ENCODE assay signal across 2 cellular contexts in genomic region chr10:20093600-20093999, GRCh38.
TF ChIP-seq lines count a peak whose summit lies in the region.

No MANE protein-coding gene starts in this region.

TF ChIP-seq in HepG2, 621 proteins besides CTCF, POLR2A, EP300 and RAD21 (continued from another document):
- TF ChIP-seq LBX2 (CRISPR knock-in tag; IDR thresholded peaks at IDR 0.05; ENCODE audit: borderline replicate concordance) (no peak), CBX1 (IDR thresholded peaks at IDR 0.05; ENCODE audit: low read depth) (no peak), ARNTL (CRISPR knock-in tag; IDR thresholded peaks at IDR 0.05) (no peak), GABPA (IDR thresholded peaks at IDR 0.05; ENCODE audit: low read depth, low read length) (no peak), GABPA (CRISPR knock-in tag; IDR thresholded peaks at IDR 0.05; ENCODE audit: low read depth) (no peak), ZNF510 (CRISPR knock-in tag; IDR thresholded peaks at IDR 0.05; ENCODE audit: low read depth) (no peak), NRL (CRISPR knock-in tag; IDR thresholded peaks at IDR 0.05; ENCODE audit: borderline replicate concordance) (no peak)
- TF ChIP-seq, protein P1, sequence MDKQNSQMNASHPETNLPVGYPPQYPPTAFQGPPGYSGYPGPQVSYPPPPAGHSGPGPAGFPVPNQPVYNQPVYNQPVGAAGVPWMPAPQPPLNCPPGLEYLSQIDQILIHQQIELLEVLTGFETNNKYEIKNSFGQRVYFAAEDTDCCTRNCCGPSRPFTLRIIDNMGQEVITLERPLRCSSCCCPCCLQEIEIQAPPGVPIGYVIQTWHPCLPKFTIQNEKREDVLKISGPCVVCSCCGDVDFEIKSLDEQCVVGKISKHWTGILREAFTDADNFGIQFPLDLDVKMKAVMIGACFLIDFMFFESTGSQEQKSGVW (CRISPR knock-in tag; IDR thresholded peaks at IDR 0.05; ENCODE audit: borderline replicate concordance): no peak
- TF ChIP-seq, protein P2, sequence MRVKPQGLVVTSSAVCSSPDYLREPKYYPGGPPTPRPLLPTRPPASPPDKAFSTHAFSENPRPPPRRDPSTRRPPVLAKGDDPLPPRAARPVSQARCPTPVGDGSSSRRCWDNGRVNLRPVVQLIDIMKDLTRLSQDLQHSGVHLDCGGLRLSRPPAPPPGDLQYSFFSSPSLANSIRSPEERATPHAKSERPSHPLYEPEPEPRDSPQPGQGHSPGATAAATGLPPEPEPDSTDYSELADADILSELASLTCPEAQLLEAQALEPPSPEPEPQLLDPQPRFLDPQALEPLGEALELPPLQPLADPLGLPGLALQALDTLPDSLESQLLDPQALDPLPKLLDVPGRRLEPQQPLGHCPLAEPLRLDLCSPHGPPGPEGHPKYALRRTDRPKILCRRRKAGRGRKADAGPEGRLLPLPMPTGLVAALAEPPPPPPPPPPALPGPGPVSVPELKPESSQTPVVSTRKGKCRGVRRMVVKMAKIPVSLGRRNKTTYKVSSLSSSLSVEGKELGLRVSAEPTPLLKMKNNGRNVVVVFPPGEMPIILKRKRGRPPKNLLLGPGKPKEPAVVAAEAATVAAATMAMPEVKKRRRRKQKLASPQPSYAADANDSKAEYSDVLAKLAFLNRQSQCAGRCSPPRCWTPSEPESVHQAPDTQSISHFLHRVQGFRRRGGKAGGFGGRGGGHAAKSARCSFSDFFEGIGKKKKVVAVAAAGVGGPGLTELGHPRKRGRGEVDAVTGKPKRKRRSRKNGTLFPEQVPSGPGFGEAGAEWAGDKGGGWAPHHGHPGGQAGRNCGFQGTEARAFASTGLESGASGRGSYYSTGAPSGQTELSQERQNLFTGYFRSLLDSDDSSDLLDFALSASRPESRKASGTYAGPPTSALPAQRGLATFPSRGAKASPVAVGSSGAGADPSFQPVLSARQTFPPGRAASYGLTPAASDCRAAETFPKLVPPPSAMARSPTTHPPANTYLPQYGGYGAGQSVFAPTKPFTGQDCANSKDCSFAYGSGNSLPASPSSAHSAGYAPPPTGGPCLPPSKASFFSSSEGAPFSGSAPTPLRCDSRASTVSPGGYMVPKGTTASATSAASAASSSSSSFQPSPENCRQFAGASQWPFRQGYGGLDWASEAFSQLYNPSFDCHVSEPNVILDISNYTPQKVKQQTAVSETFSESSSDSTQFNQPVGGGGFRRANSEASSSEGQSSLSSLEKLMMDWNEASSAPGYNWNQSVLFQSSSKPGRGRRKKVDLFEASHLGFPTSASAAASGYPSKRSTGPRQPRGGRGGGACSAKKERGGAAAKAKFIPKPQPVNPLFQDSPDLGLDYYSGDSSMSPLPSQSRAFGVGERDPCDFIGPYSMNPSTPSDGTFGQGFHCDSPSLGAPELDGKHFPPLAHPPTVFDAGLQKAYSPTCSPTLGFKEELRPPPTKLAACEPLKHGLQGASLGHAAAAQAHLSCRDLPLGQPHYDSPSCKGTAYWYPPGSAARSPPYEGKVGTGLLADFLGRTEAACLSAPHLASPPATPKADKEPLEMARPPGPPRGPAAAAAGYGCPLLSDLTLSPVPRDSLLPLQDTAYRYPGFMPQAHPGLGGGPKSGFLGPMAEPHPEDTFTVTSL (CRISPR knock-in tag; IDR thresholded peaks at IDR 0.05; ENCODE audit: borderline replicate concordance): no peak

TF ChIP-seq in neural cell, 6 proteins besides CTCF, POLR2A, EP300 and RAD21 (continued from another document):
- TF ChIP-seq, protein P3, sequence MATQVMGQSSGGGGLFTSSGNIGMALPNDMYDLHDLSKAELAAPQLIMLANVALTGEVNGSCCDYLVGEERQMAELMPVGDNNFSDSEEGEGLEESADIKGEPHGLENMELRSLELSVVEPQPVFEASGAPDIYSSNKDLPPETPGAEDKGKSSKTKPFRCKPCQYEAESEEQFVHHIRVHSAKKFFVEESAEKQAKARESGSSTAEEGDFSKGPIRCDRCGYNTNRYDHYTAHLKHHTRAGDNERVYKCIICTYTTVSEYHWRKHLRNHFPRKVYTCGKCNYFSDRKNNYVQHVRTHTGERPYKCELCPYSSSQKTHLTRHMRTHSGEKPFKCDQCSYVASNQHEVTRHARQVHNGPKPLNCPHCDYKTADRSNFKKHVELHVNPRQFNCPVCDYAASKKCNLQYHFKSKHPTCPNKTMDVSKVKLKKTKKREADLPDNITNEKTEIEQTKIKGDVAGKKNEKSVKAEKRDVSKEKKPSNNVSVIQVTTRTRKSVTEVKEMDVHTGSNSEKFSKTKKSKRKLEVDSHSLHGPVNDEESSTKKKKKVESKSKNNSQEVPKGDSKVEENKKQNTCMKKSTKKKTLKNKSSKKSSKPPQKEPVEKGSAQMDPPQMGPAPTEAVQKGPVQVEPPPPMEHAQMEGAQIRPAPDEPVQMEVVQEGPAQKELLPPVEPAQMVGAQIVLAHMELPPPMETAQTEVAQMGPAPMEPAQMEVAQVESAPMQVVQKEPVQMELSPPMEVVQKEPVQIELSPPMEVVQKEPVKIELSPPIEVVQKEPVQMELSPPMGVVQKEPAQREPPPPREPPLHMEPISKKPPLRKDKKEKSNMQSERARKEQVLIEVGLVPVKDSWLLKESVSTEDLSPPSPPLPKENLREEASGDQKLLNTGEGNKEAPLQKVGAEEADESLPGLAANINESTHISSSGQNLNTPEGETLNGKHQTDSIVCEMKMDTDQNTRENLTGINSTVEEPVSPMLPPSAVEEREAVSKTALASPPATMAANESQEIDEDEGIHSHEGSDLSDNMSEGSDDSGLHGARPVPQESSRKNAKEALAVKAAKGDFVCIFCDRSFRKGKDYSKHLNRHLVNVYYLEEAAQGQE (IDR thresholded peaks at IDR 0.05; ENCODE audit: borderline replicate concordance): no peak
